In genomic region chr6:74280130-74280692, GRCh38 we compare ENCODE assay signal across 20 cellular contexts.
A peak's percentile ranks its signal among the peaks of the same experiment; 100 is the strongest.
DNase-seq lines count a peak whose midpoint lies in the region; ATAC-seq and TF ChIP-seq lines count a peak whose summit lies in the region.
"Had no signal": no experiment of that assay in that cellular context is flagged by ENCODE, and none has a peak within 500 bp of the region (broad histone marks: within the 10 kb centered on the region; RNA-seq: fewer than 3 reads in every experiment).

No MANE protein-coding gene starts in this region.

- peak; percentile 30; the same call in 1 of the 2 replicates for TF ChIP-seq RAD21 in Ishikawa (IDR thresholded peaks at IDR 0.05; ENCODE audit: low read depth)

- no peaks in the 10 kb centered on the region for H3K27me3 Mint-ChIP-seq in activated T-helper 17 cell treated with anti-CD3 and anti-CD28 coated beads, Interleukin-2, amount 50 U/mL, for 72 hours
- H3K27me3 Mint-ChIP-seq: activated naive CD8-positive, alpha-beta T cell; memory B cell had no signal

- no peak overlapping the region for H3K4me3 Mint-ChIP-seq in activated T-helper 17 cell treated with anti-CD3 and anti-CD28 coated beads, Interleukin-2, amount 50 U/mL, for 72 hours
- H3K4me3 Mint-ChIP-seq: activated naive CD8-positive, alpha-beta T cell; memory B cell; nephron progenitor cell had no signal

- peaks cover 0 to 12% (median 7%) of the 10 kb centered on the region in 12 donors for H3K4me1 ChIP-seq in heart left ventricle
- H3K4me1 ChIP-seq: right atrium auricular region had no signal

- no peaks in the 10 kb centered on the region for H3K36me3 ChIP-seq in heart left ventricle
- H3K36me3 ChIP-seq: right atrium auricular region had no signal

- WGBS in heart left ventricle, 4 donors, result 75 to 79% (median 77%) methylated on average over 6 of the region's 6 CpGs

- no peaks in the 10 kb centered on the region for H3K4me1 Mint-ChIP-seq in activated T-helper 17 cell treated with anti-CD3 and anti-CD28 coated beads, Interleukin-2, amount 50 U/mL, for 72 hours
- H3K4me1 Mint-ChIP-seq: memory B cell, nephron progenitor cell had no signal

- no peaks in the 10 kb centered on the region for H3K27me3 ChIP-seq in heart left ventricle
- H3K27me3 ChIP-seq: right atrium auricular region had no signal

- peak; percentile 39 for DNase-seq in DMS53 (lab: John Stamatoyannopoulos, UW)
- no peak for DNase-seq in DMS53 treated with DMSO at 0.1 percent for 48 hours (lab: John Stamatoyannopoulos, UW; ENCODE audit: unreplicated experiment)
- no peak for DNase-seq in epithelial cell of proximal tubule (ENCODE audit: low read depth)
- DNase-seq in sciatic nerve (ENCODE audit: low spot score), result no peak
- no peak for DNase-seq in nucleus accumbens (lab: John Stamatoyannopoulos, UW)
- no peak for DNase-seq in heart left ventricle
- DNase-seq: activated CD4-positive, alpha-beta T cell treated with anti-CD3 and anti-CD28 coated beads, Interleukin-2, amount 50 U/mL, for 4 hours; activated T-cell treated with anti-CD3 and anti-CD28 coated beads, Interleukin-2, amount 50 U/mL, for 1 hour; COR-L47; GF-D8; NCI-H1417; NCI-H226; nephron progenitor cell; stimulated activated CD4-positive, alpha-beta T cell treated with anti-CD3 and anti-CD28 coated beads, Interleukin-2, amount 100 ng/mL, for 24 hours had no signal

- no peak overlapping the region for H3K27ac ChIP-seq in heart left ventricle
- H3K27ac ChIP-seq: right atrium auricular region had no signal

- peak; percentile 71 for ATAC-seq in sciatic nerve
- no peak for ATAC-seq in activated T-helper 17 cell treated with anti-CD3 and anti-CD28 coated beads, Interleukin-2, amount 50 U/mL, for 72 hours (replicated peaks)
- no peak for ATAC-seq in heart left ventricle
- ATAC-seq: K562 had no signal

- TF ChIP-seq POLR2A in heart left ventricle (IDR thresholded peaks at IDR 0.05), result no peak

- H3K9me3 ChIP-seq in heart left ventricle, result no peaks in the 10 kb centered on the region
- H3K9me3 ChIP-seq: right atrium auricular region had no signal

- no peak overlapping the region for H3K4me3 ChIP-seq in epithelial cell of proximal tubule (ENCODE audit: low read depth, low read length)
- no peak overlapping the region for H3K4me3 ChIP-seq in heart left ventricle
- H3K4me3 ChIP-seq: K562, right atrium auricular region had no signal

- no peak overlapping the region for H3K27ac Mint-ChIP-seq in activated T-helper 17 cell treated with anti-CD3 and anti-CD28 coated beads, Interleukin-2, amount 50 U/mL, for 72 hours
- H3K27ac Mint-ChIP-seq: activated naive CD8-positive, alpha-beta T cell; memory B cell; nephron progenitor cell had no signal

- TF ChIP-seq EP300 in Ishikawa (IDR thresholded peaks at IDR 0.05; ENCODE audit: borderline replicate concordance), result no peak

- H3K9me3 Mint-ChIP-seq in activated T-helper 17 cell treated with anti-CD3 and anti-CD28 coated beads, Interleukin-2, amount 50 U/mL, for 72 hours, result peaks cover 6% of the 10 kb centered on the region
- H3K9me3 Mint-ChIP-seq: nephron progenitor cell had no signal

- TF ChIP-seq CTCF in epithelial cell of proximal tubule (conservative IDR thresholded peaks at IDR 0.05; ENCODE audit: low read depth, low read length), result peak; percentile 47
- no peak for TF ChIP-seq CTCF in heart left ventricle (IDR thresholded peaks at IDR 0.05)

- intact Hi-C loops in sciatic nerve (cut with DNase I), result no loop called here
- intact Hi-C loops in heart left ventricle (cut with DNase I), result no loop called here

- H3K36me3 Mint-ChIP-seq in activated T-helper 17 cell treated with anti-CD3 and anti-CD28 coated beads, Interleukin-2, amount 50 U/mL, for 72 hours (ENCODE audit: low read depth), result no peaks in the 10 kb centered on the region
- H3K36me3 Mint-ChIP-seq: activated naive CD8-positive, alpha-beta T cell; memory B cell had no signal

TF ChIP-seq in Ishikawa, 13 proteins besides CTCF, POLR2A, EP300 and RAD21:
- no peak for TF ChIP-seq TCF12 (IDR thresholded peaks at IDR 0.05; ENCODE audit: low read depth)
- no peak for TF ChIP-seq USF1 (IDR thresholded peaks at IDR 0.05)
- no peak for TF ChIP-seq FOXM1 (IDR thresholded peaks at IDR 0.05; ENCODE audit: borderline replicate concordance, low read depth)
- no peak for TF ChIP-seq EGR1 (IDR thresholded peaks at IDR 0.05)
- TF ChIP-seq TAF1 (IDR thresholded peaks at IDR 0.05; ENCODE audit: low read depth), result no peak
- no peak for TF ChIP-seq CREB1 (IDR thresholded peaks at IDR 0.05; ENCODE audit: low read depth)
- TF ChIP-seq YY1 (IDR thresholded peaks at IDR 0.05; ENCODE audit: low read depth), result no peak
